1 cellular context compared by ENCODE assay signal in the genomic region with DNA sequence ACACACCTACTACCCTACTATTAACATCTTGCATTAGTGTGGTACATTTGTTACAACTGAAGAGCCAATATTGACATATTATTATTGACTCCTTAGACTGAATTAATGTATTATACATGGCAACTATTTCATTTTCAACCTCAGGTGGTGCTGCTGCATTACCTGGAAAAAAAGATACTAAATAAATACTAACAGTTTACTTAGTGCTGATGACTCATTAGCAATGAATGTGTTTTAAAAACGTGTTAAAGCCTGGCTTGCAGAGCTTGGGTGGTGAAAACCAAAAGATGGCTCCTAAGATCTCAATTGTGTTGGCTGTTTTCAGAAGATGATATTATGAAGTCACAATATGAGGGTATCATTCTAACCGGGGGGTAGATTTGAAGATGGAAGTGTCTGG.
TF ChIP-seq lines count a peak whose summit lies in the region.

No MANE protein-coding gene starts in this region.

TF ChIP-seq in HCT116, 20 proteins besides CTCF, POLR2A, EP300 and RAD21 (continued from another document):
- TF ChIP-seq, protein P1, sequence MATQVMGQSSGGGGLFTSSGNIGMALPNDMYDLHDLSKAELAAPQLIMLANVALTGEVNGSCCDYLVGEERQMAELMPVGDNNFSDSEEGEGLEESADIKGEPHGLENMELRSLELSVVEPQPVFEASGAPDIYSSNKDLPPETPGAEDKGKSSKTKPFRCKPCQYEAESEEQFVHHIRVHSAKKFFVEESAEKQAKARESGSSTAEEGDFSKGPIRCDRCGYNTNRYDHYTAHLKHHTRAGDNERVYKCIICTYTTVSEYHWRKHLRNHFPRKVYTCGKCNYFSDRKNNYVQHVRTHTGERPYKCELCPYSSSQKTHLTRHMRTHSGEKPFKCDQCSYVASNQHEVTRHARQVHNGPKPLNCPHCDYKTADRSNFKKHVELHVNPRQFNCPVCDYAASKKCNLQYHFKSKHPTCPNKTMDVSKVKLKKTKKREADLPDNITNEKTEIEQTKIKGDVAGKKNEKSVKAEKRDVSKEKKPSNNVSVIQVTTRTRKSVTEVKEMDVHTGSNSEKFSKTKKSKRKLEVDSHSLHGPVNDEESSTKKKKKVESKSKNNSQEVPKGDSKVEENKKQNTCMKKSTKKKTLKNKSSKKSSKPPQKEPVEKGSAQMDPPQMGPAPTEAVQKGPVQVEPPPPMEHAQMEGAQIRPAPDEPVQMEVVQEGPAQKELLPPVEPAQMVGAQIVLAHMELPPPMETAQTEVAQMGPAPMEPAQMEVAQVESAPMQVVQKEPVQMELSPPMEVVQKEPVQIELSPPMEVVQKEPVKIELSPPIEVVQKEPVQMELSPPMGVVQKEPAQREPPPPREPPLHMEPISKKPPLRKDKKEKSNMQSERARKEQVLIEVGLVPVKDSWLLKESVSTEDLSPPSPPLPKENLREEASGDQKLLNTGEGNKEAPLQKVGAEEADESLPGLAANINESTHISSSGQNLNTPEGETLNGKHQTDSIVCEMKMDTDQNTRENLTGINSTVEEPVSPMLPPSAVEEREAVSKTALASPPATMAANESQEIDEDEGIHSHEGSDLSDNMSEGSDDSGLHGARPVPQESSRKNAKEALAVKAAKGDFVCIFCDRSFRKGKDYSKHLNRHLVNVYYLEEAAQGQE (IDR thresholded peaks at IDR 0.05; ENCODE audit: low read depth) = no peak
- peak; percentile 80 for TF ChIP-seq FOSL1 (IDR thresholded peaks at IDR 0.05; ENCODE audit: low read depth)
- no peak for TF ChIP-seq CBX3 (IDR thresholded peaks at IDR 0.05; ENCODE audit: low read depth)
- TF ChIP-seq, protein P2, sequence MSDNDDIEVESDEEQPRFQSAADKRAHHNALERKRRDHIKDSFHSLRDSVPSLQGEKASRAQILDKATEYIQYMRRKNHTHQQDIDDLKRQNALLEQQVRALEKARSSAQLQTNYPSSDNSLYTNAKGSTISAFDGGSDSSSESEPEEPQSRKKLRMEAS (IDR thresholded peaks at IDR 0.05) = 0 out of 2 replicates have a peak, but pooled peaks have one; percentile 12
- TF ChIP-seq JUND (IDR thresholded peaks at IDR 0.05) = peak; percentile 65
- TF ChIP-seq CEBPB (IDR thresholded peaks at IDR 0.05; ENCODE audit: low read depth) = 0 out of 2 replicates have a peak, but pooled peaks have one; percentile 11
